Comparison of ENCODE assay signal across 9 cellular contexts in genomic region chr16:49281481-49281842, GRCh38.
DNase-seq lines count a peak whose midpoint lies in the region; ATAC-seq and TF ChIP-seq lines count a peak whose summit lies in the region.
"Had no signal": no experiment of that assay in that cellular context is flagged by ENCODE, and none has a peak within 500 bp of the region (broad histone marks: within the 10 kb centered on the region; RNA-seq: fewer than 3 reads in every experiment).

TSS of gene CBLN1 (minus strand) at chr16:49281838. CDS start at chr16:49281465, 373 bp downstream.

- H3K9me3 ChIP-seq in RWPE2 (ENCODE audit: severe bottlenecking) (no peaks in the 10 kb centered on the region), iPS DF 6.9 (ENCODE audit: control insufficient read depth, insufficient read depth, low read length) (no peaks in the 10 kb centered on the region)

- no peak within 1 kb of the TSS for H3K27ac Mint-ChIP-seq in stimulated activated effector memory CD8-positive, alpha-beta T cell treated with anti-CD3 and anti-CD28 coated beads, Interleukin-12 subunit alpha, Interleukin-12 subunit beta, amount 100 ng/mL, for 72 hours

- peak within 1 kb of the TSS; percentile 50 for H3K4me3 Mint-ChIP-seq in stimulated activated effector memory CD8-positive, alpha-beta T cell treated with anti-CD3 and anti-CD28 coated beads, Interleukin-12 subunit alpha, Interleukin-12 subunit beta, amount 100 ng/mL, for 72 hours

- no CpG with 5 or more reads among the region's 45 CpGs for WGBS in iPS DF 6.9 (ENCODE audit: insufficient coverage, insufficient read length)

- H3K4me3 ChIP-seq in RWPE2 (ENCODE audit: severe bottlenecking) (peak within 1 kb of the TSS; percentile 38), iPS DF 6.9 (ENCODE audit: low read length) (peak within 1 kb of the TSS; percentile 78; the same call in 1 of the 2 replicates)

- no peaks in the 10 kb centered on the region for H3K36me3 Mint-ChIP-seq in stimulated activated effector memory CD8-positive, alpha-beta T cell treated with anti-CD3 and anti-CD28 coated beads, Interleukin-12 subunit alpha, Interleukin-12 subunit beta, amount 100 ng/mL, for 72 hours

- no peak for TF ChIP-seq CTCF in RWPE2 (IDR thresholded peaks at IDR 0.05; ENCODE audit: poor library complexity, severe bottlenecking)

- peaks cover 2% of the 10 kb centered on the region for H3K9me3 Mint-ChIP-seq in stimulated activated effector memory CD8-positive, alpha-beta T cell treated with anti-CD3 and anti-CD28 coated beads, Interleukin-12 subunit alpha, Interleukin-12 subunit beta, amount 100 ng/mL, for 72 hours

- DNase-seq in NCI-H510A (lab: John Stamatoyannopoulos, UW): peak; percentile 84
- DNase-seq in NCI-H510A treated with DMSO at 0.1 percent for 48 hours (lab: John Stamatoyannopoulos, UW): no peak
- DNase-seq in RWPE2 (ENCODE audit: low spot score): no peak
- DNase-seq in iPS DF 6.9 (ENCODE audit: low read depth, low spot score): no peak
- DNase-seq in stimulated activated effector memory CD8-positive, alpha-beta T cell treated with anti-CD3 and anti-CD28 coated beads, Interleukin-12 subunit alpha, Interleukin-12 subunit beta, amount 100 ng/mL, for 72 hours (ENCODE audit: low spot score in 2 of 2): no peak
- no peak for DNase-seq in KBM-7
- DNase-seq in activated CD4-positive, CD25-positive, alpha-beta regulatory T cell treated with anti-CD3 and anti-CD28 coated beads, Interleukin-2, amount 50 U/mL, for 72 hours: no peak
- DNase-seq: NCI-H526 had no signal

- in situ Hi-C loops in KBM-7 (cut with MboI; ENCODE audit: low pct_unique_long_range_greater_than_20kb, low sequenced_read_pairs): no loop called here

- H3K4me1 Mint-ChIP-seq in stimulated activated effector memory CD8-positive, alpha-beta T cell treated with anti-CD3 and anti-CD28 coated beads, Interleukin-12 subunit alpha, Interleukin-12 subunit beta, amount 100 ng/mL, for 72 hours: peaks cover 6% of the 10 kb centered on the region

- no peak for ATAC-seq in RWPE2 (ENCODE audit: low read depth)
- ATAC-seq in stimulated activated effector memory CD8-positive, alpha-beta T cell treated with anti-CD3 and anti-CD28 coated beads, Interleukin-12 subunit alpha, Interleukin-12 subunit beta, amount 100 ng/mL, for 72 hours: no peak
- no peak for ATAC-seq in GM18861 (IDR thresholded peaks at IDR 0.05; ENCODE audit: unreplicated experiment)

- H3K4me1 ChIP-seq in RWPE2 (ENCODE audit: insufficient read depth, poor library complexity, severe bottlenecking) (no peaks in the 10 kb centered on the region), iPS DF 6.9 (ENCODE audit: control insufficient read depth, insufficient read depth, low read length) (peaks cover 2% of the 10 kb centered on the region; the same call in 1 of the 2 replicates)

- H3K27ac ChIP-seq in RWPE2 (ENCODE audit: poor library complexity, severe bottlenecking): no peak within 1 kb of the TSS
- H3K27ac ChIP-seq in iPS DF 6.9 (ENCODE audit: low read length): no peak within 1 kb of the TSS

- H3K27me3 ChIP-seq in RWPE2 (ENCODE audit: insufficient read depth, poor library complexity, severe bottlenecking) (peaks cover 93% of the 10 kb centered on the region), iPS DF 6.9 (ENCODE audit: control insufficient read depth, insufficient read depth, low read length) (peaks cover 67% of the 10 kb centered on the region)

- H3K36me3 ChIP-seq in RWPE2 (ENCODE audit: low read depth) (no peaks in the 10 kb centered on the region), iPS DF 6.9 (ENCODE audit: control insufficient read depth, insufficient read depth, low read length) (no peaks in the 10 kb centered on the region; the same call in 1 of the 2 replicates)
